In genomic region chr3:123476967-123477750, GRCh38 we compare ENCODE assay signal across 18 cellular contexts. TPM values are rescaled to one million over a fixed set of nuclear protein-coding genes. Genes with fewer than 3 reads are reported as not detected.
"Had no signal": no experiment of that assay in that cellular context is flagged by ENCODE, and none has a peak within 500 bp of the region (broad histone marks: within the 10 kb centered on the region; RNA-seq: fewer than 3 reads in every experiment).

No MANE protein-coding gene starts in this region.

- H3K27ac ChIP-seq: adrenal gland, colonic mucosa, heart left ventricle, right atrium auricular region, tibial artery, vagina had no signal

- H3K4me3 ChIP-seq: adrenal gland, colonic mucosa, heart left ventricle, mucosa of descending colon, right atrium auricular region, smooth muscle cell, tibial artery, vagina had no signal

- H3K36me3 ChIP-seq: adrenal gland, colonic mucosa, heart left ventricle, right atrium auricular region, tibial artery, vagina had no signal

- H3K9me3 ChIP-seq: adrenal gland, colonic mucosa, heart left ventricle, mucosa of descending colon, right atrium auricular region, tibial artery, vagina had no signal

- DNase-seq: activated CD4-positive, alpha-beta T cell treated with anti-CD3 and anti-CD28 coated beads, Interleukin-2, amount 10 ng/mL, durations not matched to agents 24 days and 14 days; activated naive CD4-positive, alpha-beta T cell treated with anti-CD3 and anti-CD28 coated beads, Interleukin-2, amount 50 U/mL, for 16 hours; activated T-cell treated with anti-CD3 and anti-CD28 coated beads for 4 hours; adrenal gland; colonic mucosa; effector CD8-positive, alpha-beta T cell; foreskin melanocyte; heart left ventricle; left colon; mucosa of descending colon; naive thymus-derived CD8-positive, alpha-beta T cell; posterior cingulate gyrus; tibial artery had no signal

- H3K4me1 ChIP-seq: adrenal gland, colonic mucosa, heart left ventricle, right atrium auricular region, tibial artery, vagina had no signal

- H3K27me3 ChIP-seq: adrenal gland, colonic mucosa, heart left ventricle, right atrium auricular region, tibial artery, vagina had no signal

RNA-seq across cellular contexts. Expression of gene ADCY5, which starts 28.3 kb away (rescaled TPM):
- total RNA-seq: activated CD4-positive, alpha-beta T cell treated with anti-CD3 and anti-CD28 coated beads, Interleukin-2, amount 10 ng/mL, durations not matched to agents 24 days and 14 days; activated CD8-positive, alpha-beta memory T cell treated with anti-CD3 and anti-CD28 coated beads for 36 hours; activated T-helper 17 cell treated with anti-CD3 and anti-CD28 coated beads, Interleukin-2, amount 50 U/mL, for 72 hours; naive thymus-derived CD8-positive, alpha-beta T cell had no signal
